In genomic region chr5:96004754-96005153, GRCh38 we compare ENCODE assay signal across 26 cellular contexts. TPM values are rescaled to one million over a fixed set of nuclear protein-coding genes. Genes with fewer than 3 reads are reported as not detected.
A peak's percentile ranks its signal among the peaks of the same experiment; 100 is the strongest.
DNase-seq lines count a peak whose midpoint lies in the region; ATAC-seq lines count a peak whose summit lies in the region.
"Had no signal": no experiment of that assay in that cellular context is flagged by ENCODE, and none has a peak within 500 bp of the region (broad histone marks: within the 10 kb centered on the region; RNA-seq: fewer than 3 reads in every experiment).

No MANE protein-coding gene starts in this region.

- H2AFZ ChIP-seq in Karpas-422 (ENCODE audit: low read length), result no peak overlapping the region

- H3K79me2 ChIP-seq in Karpas-422 (ENCODE audit: low read length), result no peaks in the 10 kb centered on the region

- peak; percentile 10 for DNase-seq in AG08395 (ENCODE audit: low spot score)
- DNase-seq in EH (ENCODE audit: low read depth), result peak; percentile 53
- peak; percentile 12 for DNase-seq in Karpas-422
- DNase-seq in fibroblast of gingiva (ENCODE audit: low read depth), result peak; percentile 39
- DNase-seq in SJCRH30, result no peak
- no peak for DNase-seq in stimulated activated naive CD8-positive, alpha-beta T cell treated with anti-CD3 and anti-CD28 coated beads, Interleukin-15, amount 100 ng/mL, for 72 hours
- no peak for DNase-seq in NCI-H187 (lab: John Stamatoyannopoulos, UW)
- DNase-seq in HuH-7 (ENCODE audit: low spot score), result no peak
- DNase-seq: Caco-2; CD8-positive, alpha-beta T cell; DMS 273 treated with DMSO at 0.1 percent for 48 hours; DND-41; GOT3; MG63; NCI-H1105 treated with DMSO at 0.1 percent for 48 hours; NCI-H146; NCI-H2029; NCI-H2227 treated with DMSO at 0.1 percent for 48 hours; NCI-H526 treated with DMSO at 0.1 percent for 48 hours; Right ventricle myocardium superior; RPMI8226; T-cell had no signal

- no peak overlapping the region for H3K27ac Mint-ChIP-seq in stimulated activated naive CD8-positive, alpha-beta T cell treated with anti-CD3 and anti-CD28 coated beads, Interleukin-15, amount 100 ng/mL, for 72 hours
- H3K27ac Mint-ChIP-seq: B cell; CD8-positive, alpha-beta T cell; T-cell had no signal

- H3K4me3 ChIP-seq in Karpas-422 (ENCODE audit: low read length) (no peak overlapping the region), SJCRH30 (no peak overlapping the region)
- H3K4me3 ChIP-seq: A549, HAP-1, MG63 had no signal

- H3K27ac ChIP-seq in Karpas-422 (ENCODE audit: low read length) (no peak overlapping the region), SJCRH30 (no peak overlapping the region)
- H3K27ac ChIP-seq: A549, C4-2B had no signal

- no peaks in the 10 kb centered on the region for H3K4me1 Mint-ChIP-seq in stimulated activated naive CD8-positive, alpha-beta T cell treated with anti-CD3 and anti-CD28 coated beads, Interleukin-15, amount 100 ng/mL, for 72 hours
- H3K4me1 Mint-ChIP-seq: B cell, T-cell had no signal

- no peaks in the 10 kb centered on the region for H3K36me3 ChIP-seq in Karpas-422 (ENCODE audit: insufficient read depth, low read length)
- H3K36me3 ChIP-seq in SJCRH30, result no peaks in the 10 kb centered on the region
- H3K36me3 ChIP-seq: HAP-1, MG63 had no signal

- H3K9ac ChIP-seq in Karpas-422 (ENCODE audit: low read length), result no peak overlapping the region

- no peak overlapping the region for H3K4me3 Mint-ChIP-seq in stimulated activated naive CD8-positive, alpha-beta T cell treated with anti-CD3 and anti-CD28 coated beads, Interleukin-15, amount 100 ng/mL, for 72 hours
- H3K4me3 Mint-ChIP-seq: B cell; CD8-positive, alpha-beta T cell; T-cell had no signal

- H3K9me3 Mint-ChIP-seq in stimulated activated naive CD8-positive, alpha-beta T cell treated with anti-CD3 and anti-CD28 coated beads, Interleukin-15, amount 100 ng/mL, for 72 hours, result peaks cover 0 to 4% of the 10 kb centered on the region in 2 donors
- H3K9me3 Mint-ChIP-seq: CD8-positive, alpha-beta T cell had no signal

- no peak for ATAC-seq in stimulated activated naive CD8-positive, alpha-beta T cell treated with anti-CD3 and anti-CD28 coated beads, Interleukin-15, amount 100 ng/mL, for 72 hours
- ATAC-seq: A549; CD8-positive, alpha-beta T cell; T-cell had no signal

- H3K27me3 Mint-ChIP-seq in stimulated activated naive CD8-positive, alpha-beta T cell treated with anti-CD3 and anti-CD28 coated beads, Interleukin-15, amount 100 ng/mL, for 72 hours, result no peaks in the 10 kb centered on the region
- H3K27me3 Mint-ChIP-seq: B cell, T-cell had no signal

- H3K4me1 ChIP-seq in Karpas-422 (ENCODE audit: low read length) (no peaks in the 10 kb centered on the region), SJCRH30 (no peaks in the 10 kb centered on the region)
- H3K4me1 ChIP-seq: A549, HAP-1 had no signal

- no peaks in the 10 kb centered on the region for H3K27me3 ChIP-seq in Karpas-422 (ENCODE audit: low read length)
- no peaks in the 10 kb centered on the region; the same call in 1 of the 2 replicates for H3K27me3 ChIP-seq in SJCRH30
- H3K27me3 ChIP-seq: MG63 had no signal

- no peak overlapping the region for H3K4me2 ChIP-seq in Karpas-422 (ENCODE audit: low read depth, low read length, poor library complexity, severe bottlenecking)
- H3K4me2 ChIP-seq: A549 had no signal

- H3K9me2 ChIP-seq in Karpas-422 (replicated peaks; ENCODE audit: insufficient read depth, low read length), result no peaks in the 10 kb centered on the region

- no peaks in the 10 kb centered on the region for H3K9me3 ChIP-seq in Karpas-422 (ENCODE audit: low read length)
- 0 out of 2 replicates have a peak, but pooled peaks cover 5% of the 10 kb centered on the region for H3K9me3 ChIP-seq in SJCRH30 (replicated peaks)
- H3K9me3 ChIP-seq: Caco-2, HAP-1 had no signal

- H4K20me1 ChIP-seq in Karpas-422 (ENCODE audit: insufficient read depth, low read depth, low read length), result no peaks in the 10 kb centered on the region

RNA-seq across cellular contexts. Expression of gene ELL2, which starts 43.1 kb away (rescaled TPM):
- total RNA-seq in Karpas-422 (2014; rRNA removed; shearing (Covaris generic); ENCODE audit: low replicate concordance), result 0.32 and 0.48 TPM in 2 replicates
- 3.6 and 4.2 TPM in 2 replicates for total RNA-seq in SJCRH30 (2014; rRNA removed; shearing (Covaris generic))

Comparison
In these comparisons a context has a peak if more than half of its experiments do, and no peak if none do; other contexts are left out.
1. DNase-seq: peak in AG08395 (single experiment), EH (single experiment), Karpas-422 (single experiment) and fibroblast of gingiva (single experiment); none in SJCRH30 (0 of 2), stimulated activated naive CD8-positive, alpha-beta T cell treated with anti-CD3 and anti-CD28 coated beads, Interleukin-15, amount 100 ng/mL, for 72 hours (0 of 2), NCI-H187 (0 of 2) and HuH-7 (single experiment).